ENCODE assay signal across 9 cellular contexts in genomic region chr4:15149842-15150592, GRCh38.
DNase-seq lines count a peak whose midpoint lies in the region; ATAC-seq and TF ChIP-seq lines count a peak whose summit lies in the region.
"Had no signal": no experiment of that assay in that cellular context is flagged by ENCODE, and none has a peak within 500 bp of the region (broad histone marks: within the 10 kb centered on the region; RNA-seq: fewer than 3 reads in every experiment).

No MANE protein-coding gene starts in this region.

- H3K4me3 ChIP-seq in Loucy (ENCODE audit: low read length, poor library complexity, severe bottlenecking) (no peak overlapping the region), adipocyte (ENCODE audit: low read length) (no peak overlapping the region)
- H3K4me3 ChIP-seq in CD4-positive, alpha-beta memory T cell (ENCODE audit: low read length in 2 of 2): no peak overlapping the region

- CTCF ChIA-PET in CD4-positive, alpha-beta memory T cell (lab: Charles Lee; ENCODE audit: partially characterized antibody): no interaction called here

- no peaks in the 10 kb centered on the region for H3K9me3 ChIP-seq in Loucy (ENCODE audit: insufficient read depth, low read depth, low read length)
- H3K9me3 ChIP-seq in adipocyte (ENCODE audit: control insufficient read depth, low read length): no peaks in the 10 kb centered on the region
- no peaks in the 10 kb centered on the region for H3K9me3 ChIP-seq in CD4-positive, alpha-beta memory T cell (ENCODE audit: control insufficient read depth in 1 of 2, low read length in 2 of 2)

- H3K27me3 ChIP-seq in Loucy (ENCODE audit: insufficient read depth, low read length, poor library complexity, severe bottlenecking) (no peaks in the 10 kb centered on the region), adipocyte (replicated peaks; ENCODE audit: control insufficient read depth, insufficient read depth, low read length) (no peaks in the 10 kb centered on the region)
- H3K27me3 ChIP-seq in CD4-positive, alpha-beta memory T cell (ENCODE audit: insufficient read depth, low read length): no peaks in the 10 kb centered on the region

- intact Hi-C loops in cardiac septum (cut with DNase I): loop anchor here (5.0 kb wide), 1 partner anchor 148 kb away; the partner anchor contains the start of gene CPEB2
- intact Hi-C loops in CD4-positive, alpha-beta memory T cell (cut with micrococcal nuclease): no loop called here

- H3K27ac Mint-ChIP-seq in CD4-positive, alpha-beta memory T cell: no peak overlapping the region
- H3K27ac Mint-ChIP-seq: stimulated activated naive CD8-positive, alpha-beta T cell treated with anti-CD3 and anti-CD28 coated beads, Interleukin-15, Interleukin-2, amounts not matched to agents 100 ng/mL and 50 ng/mL, for 24 hours had no signal

- H3K4me2 ChIP-seq in Loucy (ENCODE audit: low read depth, low read length, poor library complexity, severe bottlenecking): peak overlapping the region; percentile 31

- POLR2A ChIA-PET in CD4-positive, alpha-beta memory T cell (lab: Charles Lee; ENCODE audit: partially characterized antibody): no interaction called here

- no peaks in the 10 kb centered on the region for H4K20me1 ChIP-seq in Loucy (ENCODE audit: insufficient read depth, low read length, poor library complexity, severe bottlenecking)

- peaks cover 1 to 2% of the 10 kb centered on the region in 2 donors for H3K27me3 Mint-ChIP-seq in CD4-positive, alpha-beta memory T cell

- no peaks in the 10 kb centered on the region for H3K36me3 ChIP-seq in Loucy (ENCODE audit: insufficient read depth, low read length)
- H3K36me3 ChIP-seq in adipocyte (ENCODE audit: control insufficient read depth, insufficient read depth, low read length, severe bottlenecking): no peaks in the 10 kb centered on the region
- H3K36me3 ChIP-seq in CD4-positive, alpha-beta memory T cell (ENCODE audit: insufficient read depth, low read length): no peaks in the 10 kb centered on the region

- H3K79me2 ChIP-seq in Loucy (ENCODE audit: insufficient read depth, low read length): no peaks in the 10 kb centered on the region

- no peaks in the 10 kb centered on the region for H3K36me3 Mint-ChIP-seq in CD4-positive, alpha-beta memory T cell

- no peaks in the 10 kb centered on the region for H3F3A ChIP-seq in Loucy (ENCODE audit: low read depth)

- peak; percentile 75 for ATAC-seq in GM18508 (IDR thresholded peaks at IDR 0.05; ENCODE audit: insufficient read depth, unreplicated experiment)
- ATAC-seq in HG02571 (IDR thresholded peaks at IDR 0.05; ENCODE audit: unreplicated experiment): peak; percentile 66

- H3K9ac ChIP-seq in Loucy (ENCODE audit: low read depth, low read length, poor library complexity, severe bottlenecking) (no peak overlapping the region), adipocyte (ENCODE audit: low read length) (peak overlapping the region; percentile 34)

- H3K4me1 ChIP-seq in Loucy (ENCODE audit: insufficient read depth, low read length, poor library complexity, severe bottlenecking): peaks cover 23% of the 10 kb centered on the region
- H3K4me1 ChIP-seq in adipocyte (ENCODE audit: control insufficient read depth, insufficient read depth, low read length): peaks cover 18% of the 10 kb centered on the region
- H3K4me1 ChIP-seq in CD4-positive, alpha-beta memory T cell (ENCODE audit: insufficient read depth, low read length): no peaks in the 10 kb centered on the region

- H2AFZ ChIP-seq in Loucy (ENCODE audit: low read length): 0 out of 2 replicates have a peak overlapping the region, but pooled peaks have one; percentile 1

- H3K4me3 Mint-ChIP-seq in CD4-positive, alpha-beta memory T cell: no peak overlapping the region
- H3K4me3 Mint-ChIP-seq: stimulated activated naive CD8-positive, alpha-beta T cell treated with anti-CD3 and anti-CD28 coated beads, Interleukin-15, Interleukin-2, amounts not matched to agents 100 ng/mL and 50 ng/mL, for 24 hours had no signal

- peaks cover 0 to 5% (median 0%) of the 10 kb centered on the region in 8 donors for H3K9me3 Mint-ChIP-seq in CD4-positive, alpha-beta memory T cell
- H3K9me3 Mint-ChIP-seq: stimulated activated naive CD8-positive, alpha-beta T cell treated with anti-CD3 and anti-CD28 coated beads, Interleukin-15, Interleukin-2, amounts not matched to agents 100 ng/mL and 50 ng/mL, for 24 hours had no signal

- no peaks in the 10 kb centered on the region for H3K9me2 ChIP-seq in Loucy (replicated peaks; ENCODE audit: low read depth, low read length)

- DNase-seq in adipocyte (ENCODE audit: low read depth): peak; percentile 89
- peak; percentile 94 for DNase-seq in cardiac septum (ENCODE audit: low spot score)
- DNase-seq in pulmonary artery endothelial cell (ENCODE audit: low read depth, low spot score): peak; percentile 5
- DNase-seq in CD4-positive, alpha-beta memory T cell: no peak
- no peak for DNase-seq in T-helper 1 cell

- TF ChIP-seq CTCF in Loucy (conservative IDR thresholded peaks at IDR 0.05; ENCODE audit: low read length): no peak

- H3K27ac ChIP-seq in CD4-positive, alpha-beta memory T cell (ENCODE audit: low read depth, low read length): no peak overlapping the region

- H3K4me1 Mint-ChIP-seq in CD4-positive, alpha-beta memory T cell: peaks cover 0 to 2% (median 0%) of the 10 kb centered on the region in 4 donors

Comparison
In these comparisons a context has a peak if more than half of its experiments do, and no peak if none do; other contexts are left out.
1. DNase-seq: peak in adipocyte (single experiment), cardiac septum (single experiment) and pulmonary artery endothelial cell (single experiment); none in CD4-positive, alpha-beta memory T cell (0 of 5) and T-helper 1 cell (0 of 5).